In the genomic region with DNA sequence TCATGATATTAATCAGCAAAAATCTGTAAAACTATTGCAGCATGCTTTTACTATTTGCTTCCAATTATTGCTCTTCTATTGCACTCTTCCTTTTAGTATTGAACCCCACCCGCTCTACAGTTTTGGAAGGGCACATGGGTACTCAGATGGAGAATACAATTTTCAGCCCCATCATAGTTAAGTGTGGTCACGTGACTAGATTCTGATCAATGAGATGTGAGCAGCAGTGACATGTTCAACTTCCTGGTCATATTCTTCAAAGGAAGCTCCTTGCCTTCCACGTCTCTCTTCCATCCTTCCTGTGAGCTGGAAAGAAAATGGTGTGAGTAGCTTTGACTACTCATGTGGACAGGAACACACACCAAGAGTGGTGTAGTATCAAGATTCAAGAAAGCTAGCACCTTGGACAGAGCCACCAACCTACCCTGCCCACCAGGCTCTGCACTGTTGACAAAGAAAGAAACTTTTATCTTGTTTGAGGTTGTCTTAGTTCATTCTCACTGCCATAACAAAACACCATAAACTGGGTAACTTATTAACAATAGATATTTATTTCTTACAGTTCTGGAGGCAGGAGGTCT, we compare ENCODE assay signal across 1 cellular context.
TF ChIP-seq lines count a peak whose summit lies in the region.

No MANE protein-coding gene starts in this region.

TF ChIP-seq in HCT116, 20 proteins besides CTCF, POLR2A, EP300 and RAD21:
- TF ChIP-seq REST (IDR thresholded peaks at IDR 0.05; ENCODE audit: low read depth) (peak; percentile 45), YY1 (IDR thresholded peaks at IDR 0.05; ENCODE audit: extremely low read depth, insufficient replicate concordance, low read depth, low read length) (no peak)
TF ChIP-seq in HCT116: peak in this region for 1.
